Comparison of ENCODE assay signal across 2 cellular contexts in the genomic region with DNA sequence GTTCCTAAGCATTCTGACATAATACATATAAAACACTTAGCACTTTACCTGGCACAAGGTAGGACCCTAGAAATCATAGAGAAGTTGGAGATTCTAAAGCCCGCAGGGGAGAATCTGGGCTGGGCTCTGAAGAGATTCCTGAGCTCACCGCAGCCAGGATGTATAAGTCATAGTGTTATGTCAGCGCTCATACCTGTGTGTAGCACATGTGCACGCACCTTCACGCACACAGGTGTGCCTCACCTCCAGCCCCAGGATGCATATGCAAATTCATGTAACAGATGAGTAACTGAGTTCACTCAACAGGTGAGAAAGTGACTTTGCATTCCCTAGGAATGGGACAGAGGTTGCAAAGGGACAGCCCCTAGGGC.
TF ChIP-seq lines count a peak whose summit lies in the region.

No MANE protein-coding gene starts in this region.

TF ChIP-seq in GM23338, 12 proteins besides CTCF, POLR2A, EP300 and RAD21 (continued from another document):
- no peak for TF ChIP-seq ZNF462 (CRISPR knock-in tag; IDR thresholded peaks at IDR 0.05)
- TF ChIP-seq EZH2 (IDR thresholded peaks at IDR 0.05; ENCODE audit: low read depth, unreplicated experiment) = no peak
- TF ChIP-seq JUNB (IDR thresholded peaks at IDR 0.05; ENCODE audit: unreplicated experiment) = no peak
- TF ChIP-seq, protein P1, sequence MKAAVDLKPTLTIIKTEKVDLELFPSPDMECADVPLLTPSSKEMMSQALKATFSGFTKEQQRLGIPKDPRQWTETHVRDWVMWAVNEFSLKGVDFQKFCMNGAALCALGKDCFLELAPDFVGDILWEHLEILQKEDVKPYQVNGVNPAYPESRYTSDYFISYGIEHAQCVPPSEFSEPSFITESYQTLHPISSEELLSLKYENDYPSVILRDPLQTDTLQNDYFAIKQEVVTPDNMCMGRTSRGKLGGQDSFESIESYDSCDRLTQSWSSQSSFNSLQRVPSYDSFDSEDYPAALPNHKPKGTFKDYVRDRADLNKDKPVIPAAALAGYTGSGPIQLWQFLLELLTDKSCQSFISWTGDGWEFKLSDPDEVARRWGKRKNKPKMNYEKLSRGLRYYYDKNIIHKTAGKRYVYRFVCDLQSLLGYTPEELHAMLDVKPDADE (IDR thresholded peaks at IDR 0.05) = no peak
- no peak for TF ChIP-seq EZH2phosphoT487 (IDR thresholded peaks at IDR 0.05; ENCODE audit: unreplicated experiment)
- TF ChIP-seq CREB1 (CRISPR knock-in tag; IDR thresholded peaks at IDR 0.05; ENCODE audit: low read depth) = no peak
- no peak for TF ChIP-seq STAT1 (IDR thresholded peaks at IDR 0.05; ENCODE audit: unreplicated experiment)
- no peak for TF ChIP-seq POLR2AphosphoS5 (IDR thresholded peaks at IDR 0.05; ENCODE audit: low read depth)
- TF ChIP-seq NANOG (IDR thresholded peaks at IDR 0.05; ENCODE audit: borderline replicate concordance) = no peak
- TF ChIP-seq REST (IDR thresholded peaks at IDR 0.05; ENCODE audit: unreplicated experiment) = no peak

TF ChIP-seq in HEK293T, 16 proteins besides CTCF, POLR2A, EP300 and RAD21 (continued from another document):
- no peak for TF ChIP-seq SP1 (IDR thresholded peaks at IDR 0.05)
- TF ChIP-seq LEF1 (IDR thresholded peaks at IDR 0.05; ENCODE audit: borderline replicate concordance) = no peak
- no peak for TF ChIP-seq FOXK2 (IDR thresholded peaks at IDR 0.05)
- TF ChIP-seq FOXM1 (IDR thresholded peaks at IDR 0.05; ENCODE audit: borderline replicate concordance) = no peak
- TF ChIP-seq, protein P2, sequence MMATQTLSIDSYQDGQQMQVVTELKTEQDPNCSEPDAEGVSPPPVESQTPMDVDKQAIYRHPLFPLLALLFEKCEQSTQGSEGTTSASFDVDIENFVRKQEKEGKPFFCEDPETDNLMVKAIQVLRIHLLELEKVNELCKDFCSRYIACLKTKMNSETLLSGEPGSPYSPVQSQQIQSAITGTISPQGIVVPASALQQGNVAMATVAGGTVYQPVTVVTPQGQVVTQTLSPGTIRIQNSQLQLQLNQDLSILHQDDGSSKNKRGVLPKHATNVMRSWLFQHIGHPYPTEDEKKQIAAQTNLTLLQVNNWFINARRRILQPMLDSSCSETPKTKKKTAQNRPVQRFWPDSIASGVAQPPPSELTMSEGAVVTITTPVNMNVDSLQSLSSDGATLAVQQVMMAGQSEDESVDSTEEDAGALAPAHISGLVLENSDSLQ (IDR thresholded peaks at IDR 0.05) = no peak
- no peak for TF ChIP-seq BHLHE40 (IDR thresholded peaks at IDR 0.05; ENCODE audit: borderline replicate concordance)
- TF ChIP-seq NFRKB (IDR thresholded peaks at IDR 0.05) = no peak
- no peak for TF ChIP-seq SUZ12 (IDR thresholded peaks at IDR 0.05)
- no peak for TF ChIP-seq ELF4 (IDR thresholded peaks at IDR 0.05)
- no peak for TF ChIP-seq L3MBTL2 (conservative IDR thresholded peaks at IDR 0.05)
TF ChIP-seq in HEK293T: peak in this region for 0.
